In genomic region chr21:36323032-36323431, GRCh38 we compare ENCODE assay signal across 11 cellular contexts. TPM values are rescaled to one million over a fixed set of nuclear protein-coding genes. Genes with fewer than 3 reads are reported as not detected.
A peak's percentile ranks its signal among the peaks of the same experiment; 100 is the strongest.
DNase-seq lines count a peak whose midpoint lies in the region; ATAC-seq and TF ChIP-seq lines count a peak whose summit lies in the region.
"Had no signal": no experiment of that assay in that cellular context is flagged by ENCODE, and none has a peak within 500 bp of the region (broad histone marks: within the 10 kb centered on the region; RNA-seq: fewer than 3 reads in every experiment).

No MANE protein-coding gene starts in this region.

- peaks cover 29% of the 10 kb centered on the region for H3K4me1 Mint-ChIP-seq in activated T-helper 1 cell treated with anti-CD3 and anti-CD28 coated beads, Interleukin-12 subunit alpha, Interleukin-12 subunit beta, Interleukin-2, Interleukin-4 antibody, amounts not matched to agents 30 ng/mL and 10 ng/mL and 1 ng/mL, durations not matched to agents 14 hours and 24 hours and 36 hours (ENCODE audit: low read depth)

- no peak for ATAC-seq in GM18519 (IDR thresholded peaks at IDR 0.05; ENCODE audit: low FRiP score, unreplicated experiment)
- ATAC-seq: HCT116 had no signal

- peaks cover 74% of the 10 kb centered on the region for H3K79me2 ChIP-seq in hepatocyte

- 86% methylated on average over 3 of the region's 3 CpGs for WGBS in hepatocyte (ENCODE audit: low lambda C conversion rate, missing lambda C conversion rate)

- H3K4me3 Mint-ChIP-seq in activated T-helper 1 cell treated with anti-CD3 and anti-CD28 coated beads, Interleukin-12 subunit alpha, Interleukin-12 subunit beta, Interleukin-2, Interleukin-4 antibody, amounts not matched to agents 30 ng/mL and 10 ng/mL and 1 ng/mL, durations not matched to agents 14 hours and 24 hours and 36 hours = peak overlapping the region; percentile 58

- peaks cover 2% of the 10 kb centered on the region for H3K27me3 Mint-ChIP-seq in activated T-helper 1 cell treated with anti-CD3 and anti-CD28 coated beads, Interleukin-12 subunit alpha, Interleukin-12 subunit beta, Interleukin-2, Interleukin-4 antibody, amounts not matched to agents 30 ng/mL and 10 ng/mL and 1 ng/mL, durations not matched to agents 14 hours and 24 hours and 36 hours (ENCODE audit: insufficient read depth)

- H3K36me3 ChIP-seq in BLaER1 (peaks cover 33% of the 10 kb centered on the region), muscle layer of duodenum (ENCODE audit: control insufficient read depth in 1 of 2, insufficient read depth in 2 of 2, low read length in 2 of 2) (no peaks in the 10 kb centered on the region), hepatocyte (replicated peaks; ENCODE audit: insufficient read depth, low read depth) (no peaks in the 10 kb centered on the region)

- H3K27ac Mint-ChIP-seq in activated T-helper 1 cell treated with anti-CD3 and anti-CD28 coated beads, Interleukin-12 subunit alpha, Interleukin-12 subunit beta, Interleukin-2, Interleukin-4 antibody, amounts not matched to agents 30 ng/mL and 10 ng/mL and 1 ng/mL, durations not matched to agents 14 hours and 24 hours and 36 hours = peak overlapping the region; percentile 59

- no peak overlapping the region for H3K4me3 ChIP-seq in BLaER1
- H3K4me3 ChIP-seq in muscle layer of duodenum (ENCODE audit: low read depth in 1 of 2, low read length in 2 of 2) = no peak overlapping the region
- no peak overlapping the region for H3K4me3 ChIP-seq in hepatocyte

- no peak overlapping the region for H2AFZ ChIP-seq in hepatocyte

- H3K9me2 ChIP-seq in hepatocyte (replicated peaks; ENCODE audit: insufficient read depth) = no peaks in the 10 kb centered on the region

- TF ChIP-seq CTCF in hepatocyte (IDR thresholded peaks at IDR 0.05; ENCODE audit: poor library complexity) = no peak

- intact Hi-C loops in activated T-helper 1 cell treated with anti-CD3 and anti-CD28 coated beads, Interleukin-12 subunit alpha, Interleukin-12 subunit beta, Interleukin-2, Interleukin-4 antibody, amounts not matched to agents 30 ng/mL and 10 ng/mL and 1 ng/mL, durations not matched to agents 14 hours and 24 hours and 36 hours (cut with micrococcal nuclease) = loop anchor here (10.0 kb wide), 1 partner anchor 752 kb away; the partner anchor contains the start of genes PIGP and TTC3

- H3K4me2 ChIP-seq in BLaER1 = peak overlapping the region; percentile 72; the same call in 1 of the 2 replicates
- no peak overlapping the region for H3K4me2 ChIP-seq in hepatocyte

- peaks cover 15% of the 10 kb centered on the region for H3K36me3 Mint-ChIP-seq in activated T-helper 1 cell treated with anti-CD3 and anti-CD28 coated beads, Interleukin-12 subunit alpha, Interleukin-12 subunit beta, Interleukin-2, Interleukin-4 antibody, amounts not matched to agents 30 ng/mL and 10 ng/mL and 1 ng/mL, durations not matched to agents 14 hours and 24 hours and 36 hours (ENCODE audit: low read depth)

- H3K9ac ChIP-seq in BLaER1 = no peak overlapping the region

- no peaks in the 10 kb centered on the region for H3K27me3 ChIP-seq in BLaER1
- no peaks in the 10 kb centered on the region for H3K27me3 ChIP-seq in muscle layer of duodenum (ENCODE audit: low read depth, low read length)
- no peaks in the 10 kb centered on the region for H3K27me3 ChIP-seq in hepatocyte

- H3K9me3 Mint-ChIP-seq in activated T-helper 1 cell treated with anti-CD3 and anti-CD28 coated beads, Interleukin-12 subunit alpha, Interleukin-12 subunit beta, Interleukin-2, Interleukin-4 antibody, amounts not matched to agents 30 ng/mL and 10 ng/mL and 1 ng/mL, durations not matched to agents 14 hours and 24 hours and 36 hours = no peaks in the 10 kb centered on the region

- H3K4me1 ChIP-seq in BLaER1 = peaks cover 36% of the 10 kb centered on the region
- peaks cover 10 to 33% of the 10 kb centered on the region in 2 donors for H3K4me1 ChIP-seq in muscle layer of duodenum (ENCODE audit: control insufficient read depth in 1 of 2, insufficient read depth in 2 of 2, low read length in 2 of 2)
- peaks cover 26% of the 10 kb centered on the region for H3K4me1 ChIP-seq in hepatocyte (ENCODE audit: insufficient read depth)

- DNase-seq in KG1 (lab: John Stamatoyannopoulos, UW) = peak; percentile 16
- no peak for DNase-seq in activated T-helper 1 cell treated with anti-CD3 and anti-CD28 coated beads, Interleukin-12 subunit alpha, Interleukin-12 subunit beta, Interleukin-2, Interleukin-4 antibody, amounts not matched to agents 30 ng/mL and 10 ng/mL and 1 ng/mL, durations not matched to agents 14 hours and 24 hours and 36 hours (ENCODE audit: low spot score)
- DNase-seq in hepatocyte (ENCODE audit: low spot score) = no peak
- DNase-seq in NCI-H187 (lab: John Stamatoyannopoulos, UW) = no peak
- DNase-seq in stimulated activated CD8-positive, alpha-beta memory T cell treated with anti-CD3 and anti-CD28 coated beads, Interleukin-4, amount 100 ng/mL, for 48 hours = no peak
- DNase-seq: activated CD8-positive, alpha-beta memory T cell treated with anti-CD3 and anti-CD28 coated beads, Interleukin-2, amount 50 U/mL, for 4 hours; NCI-H1930 had no signal

- H3K9me3 ChIP-seq in BLaER1 (no peaks in the 10 kb centered on the region), muscle layer of duodenum (ENCODE audit: control insufficient read depth in 1 of 2, low read length in 2 of 2) (no peaks in the 10 kb centered on the region), hepatocyte (ENCODE audit: low read depth) (no peaks in the 10 kb centered on the region)

- H4K20me1 ChIP-seq in BLaER1 (peaks cover 40% of the 10 kb centered on the region; the same call in 1 of the 2 replicates), hepatocyte (ENCODE audit: insufficient read depth, poor library complexity, severe bottlenecking) (peaks cover 64% of the 10 kb centered on the region)

- H3K27ac ChIP-seq in BLaER1 = no peak overlapping the region
- peak overlapping the region; percentile 37 for H3K27ac ChIP-seq in muscle layer of duodenum (ENCODE audit: low read length)
- H3K27ac ChIP-seq in hepatocyte = no peak overlapping the region

RNA-seq across cellular contexts. Expression of gene MORC3, which starts 3.0 kb away (rescaled TPM):
- total RNA-seq in activated T-helper 1 cell treated with anti-CD3 and anti-CD28 coated beads, Interleukin-12 subunit alpha, Interleukin-12 subunit beta, Interleukin-2, Interleukin-4 antibody, amounts not matched to agents 30 ng/mL and 10 ng/mL and 1 ng/mL, durations not matched to agents 14 hours and 24 hours and 36 hours = 22.1 and 23.5 TPM in 2 replicates
- 32.7 and 33.3 TPM in 2 replicates for total RNA-seq in hepatocyte
- polyA plus RNA-seq in hepatocyte = 10.8 and 12.3 TPM in 2 replicates
